In the genomic region with DNA sequence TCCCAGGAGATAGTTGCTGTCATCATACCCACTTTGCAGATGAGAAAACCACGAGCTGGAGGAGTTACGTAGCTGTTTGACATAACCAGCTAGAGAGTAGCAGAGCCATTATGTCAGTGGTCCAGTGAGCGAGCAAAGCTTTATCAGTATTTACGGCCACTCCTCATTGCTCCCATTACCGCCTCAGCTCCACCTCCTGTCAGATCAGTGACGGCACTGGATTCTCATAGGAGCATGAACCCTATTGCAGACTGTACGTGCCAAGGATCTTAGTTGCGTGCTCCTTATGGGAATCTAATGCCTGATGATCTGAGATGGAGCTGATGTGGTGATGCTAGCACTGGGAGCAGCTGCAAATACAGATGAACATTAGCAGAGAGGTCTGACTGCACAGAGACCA, we compare ENCODE assay signal across 20 cellular contexts. TPM values are rescaled to one million over a fixed set of nuclear protein-coding genes. Genes with fewer than 3 reads are reported as not detected.
A peak's percentile ranks its signal among the peaks of the same experiment; 100 is the strongest.
DNase-seq lines count a peak whose midpoint lies in the region; ATAC-seq, FAIRE-seq and TF ChIP-seq lines count a peak whose summit lies in the region.
"Had no signal": no experiment of that assay in that cellular context is flagged by ENCODE, and none has a peak within 500 bp of the region (broad histone marks: within the 10 kb centered on the region; RNA-seq: fewer than 3 reads in every experiment).

No MANE protein-coding gene starts in this region.

- no peak for TF ChIP-seq RAD21 in K562 (CRISPR knock-in tag; conservative IDR thresholded peaks at IDR 0.05 in 1 of 2, IDR thresholded peaks at IDR 0.05 in 1 of 2)

- TF ChIP-seq EP300 in K562 (IDR thresholded peaks at IDR 0.05; ENCODE audit: low read length) = no peak

- no peaks in the 10 kb centered on the region for H3K9me1 ChIP-seq in K562 (ENCODE audit: control insufficient read depth, insufficient read depth, low read length)

- H3K9ac ChIP-seq in K562 (ENCODE audit: insufficient read depth in 1 of 2, low read depth in 2 of 2, low read length in 2 of 2) = no peak overlapping the region
- H3K9ac ChIP-seq: BLaER1 treated with 17β-estradiol and CSF1 and Interleukin-3, amounts not matched to agents 10 nM and 100 nM had no signal

- in situ Hi-C loops in K562 (cut with MboI) = loop anchor here (5.0 to 25.0 kb wide), 2 partner anchors 508 to 733 kb away; no protein-coding TSS in a partner anchor

- H3K9me2 ChIP-seq in OCI-LY7 (ENCODE audit: insufficient read depth, low read length) = no peaks in the 10 kb centered on the region

- TF ChIP-seq CTCF in K562 (IDR thresholded peaks at IDR 0.05 in 2 of 3, conservative IDR thresholded peaks at IDR 0.05 in 1 of 3; ENCODE audit: insufficient read depth in 2 of 3, low read depth in 1 of 3, low read length in 3 of 3) (no peak), OCI-LY7 (conservative IDR thresholded peaks at IDR 0.05; ENCODE audit: low read length) (no peak)

- BruUV-seq in K562 (replicated peaks; lab: Mats Ljungman, UMichigan) (no TSS peak), OCI-LY7 (replicated peaks; lab: Mats Ljungman, UMichigan) (no TSS peak)

- ATAC-seq in K562 = peak; percentile 77
- ATAC-seq in SK-N-SH treated with all-trans-retinoic acid at 6 μM for 48 hours = no peak
- ATAC-seq: A549; CD8-positive, alpha-beta T cell had no signal

- intact Hi-C loops in K562 (cut with micrococcal nuclease) (loop anchor here (5.0 kb wide), 3 partner anchors 578 to 998 kb away; no protein-coding TSS in a partner anchor), OCI-LY7 (cut with micrococcal nuclease; ENCODE audit: unreplicated experiment) (loop anchor here (5.0 kb wide), 3 partner anchors 107 to 748 kb away; no protein-coding TSS in a partner anchor)

- DNase-seq in GM12891 (ENCODE audit: insufficient read length, low spot score) (no peak), HEK293T (ENCODE audit: extremely low spot score) (no peak), K562 (ENCODE audit: extremely low read depth in 1 of 4, low spot score in 3 of 4) (peak in 2 of 4 experiments; percentile 24 to 25), OCI-LY7 (ENCODE audit: low spot score) (no peak)
- DNase-seq in stimulated activated CD4-positive, alpha-beta T cell treated with anti-CD3 and anti-CD28 coated beads, Interleukin-2, amount 100 ng/mL, for 48 hours = no peak
- DNase-seq: AML-193; Caco-2; Calu3; CD4-positive, alpha-beta T cell; CD8-positive, alpha-beta T cell; DMS79 treated with DMSO at 0.1 percent for 48 hours; GF-D8 had no signal

- H3K4me2 ChIP-seq in K562 (ENCODE audit: insufficient read depth, low read length) = no peak overlapping the region
- no peak overlapping the region for H3K4me2 ChIP-seq in OCI-LY7 (ENCODE audit: low read length)
- H3K4me2 ChIP-seq: A549; BLaER1 treated with 17β-estradiol and CSF1 and Interleukin-3, amounts not matched to agents 10 nM and 100 nM had no signal

- H2AFZ ChIP-seq in K562 (ENCODE audit: low read depth, low read length) = no peak overlapping the region
- no peak overlapping the region for H2AFZ ChIP-seq in OCI-LY7 (ENCODE audit: low read length)

- CTCF ChIA-PET in HEK293T (lab: Yijun Ruan, JAX) (interaction anchor here (0.5 to 0.6 kb wide), 2 partner anchors 9 to 263 kb away, joined by 3 read pairs; partner anchors contain the start of gene SFMBT2), K562 (lab: Yijun Ruan, JAX; ENCODE audit: low intra/inter-chr PET ratio) (no interaction called here), OCI-LY7 (lab: Charles Lee; ENCODE audit: unreplicated experiment) (no interaction called here)

- no peaks in the 10 kb centered on the region for H3K79me2 ChIP-seq in K562 (ENCODE audit: control insufficient read depth, insufficient read depth, low read length)
- H3K79me2 ChIP-seq in OCI-LY7 (ENCODE audit: insufficient read depth, low read depth, low read length) = no peaks in the 10 kb centered on the region

- H4K20me1 ChIP-seq in K562 (replicated peaks; ENCODE audit: control insufficient read depth, insufficient read depth, low read length) = no peaks in the 10 kb centered on the region
- H4K20me1 ChIP-seq in OCI-LY7 (ENCODE audit: insufficient read depth, low read length) = no peaks in the 10 kb centered on the region
- H4K20me1 ChIP-seq: BLaER1 treated with 17β-estradiol and CSF1 and Interleukin-3, amounts not matched to agents 10 nM and 100 nM had no signal

- 0% methylated on average over 7 of the region's 8 CpGs for WGBS in K562 (ENCODE audit: insufficient coverage, low coverage, missing lambda C conversion rate)

- H3K27ac ChIP-seq in K562 (ENCODE audit: extremely low read depth, low read depth, low read length) (no peak overlapping the region), OCI-LY7 (ENCODE audit: low read depth, low read length, poor library complexity, severe bottlenecking) (no peak overlapping the region)
- H3K27ac ChIP-seq: 22Rv1; A549; BLaER1 treated with 17β-estradiol and CSF1 and Interleukin-3, amounts not matched to agents 10 nM and 100 nM; C4-2B had no signal

- H3K4me3 ChIP-seq in K562 (no peak overlapping the region), OCI-LY7 (ENCODE audit: low read depth, low read length, poor library complexity, severe bottlenecking) (no peak overlapping the region)
- H3K4me3 ChIP-seq: A549; BLaER1 treated with 17β-estradiol and CSF1 and Interleukin-3, amounts not matched to agents 10 nM and 100 nM had no signal

- H3K9me3 ChIP-seq in K562 (replicated peaks; ENCODE audit: control insufficient read depth, insufficient read depth, low read depth, low read length) = no peaks in the 10 kb centered on the region; the same call in 1 of the 2 replicates
- H3K9me3 ChIP-seq in OCI-LY7 (ENCODE audit: low read length) = no peaks in the 10 kb centered on the region
- H3K9me3 ChIP-seq: A549, Caco-2 had no signal

- H3K36me3 ChIP-seq in K562 (ENCODE audit: control insufficient read depth, insufficient read depth, low read length) = no peaks in the 10 kb centered on the region
- no peaks in the 10 kb centered on the region for H3K36me3 ChIP-seq in OCI-LY7 (ENCODE audit: insufficient read depth, low read length)
- H3K36me3 ChIP-seq: BLaER1 treated with 17β-estradiol and CSF1 and Interleukin-3, amounts not matched to agents 10 nM and 100 nM had no signal

- no peaks in the 10 kb centered on the region for H3K4me1 ChIP-seq in K562 (replicated peaks in 1 of 2; ENCODE audit: control insufficient read depth in 2 of 2, insufficient read depth in 2 of 2, low read length in 2 of 2)
- H3K4me1 ChIP-seq in OCI-LY7 (ENCODE audit: insufficient read depth, low read length, poor library complexity, severe bottlenecking) = peaks cover 3% of the 10 kb centered on the region
- H3K4me1 ChIP-seq: Caco-2 had no signal

- FAIRE-seq in GM12891 (lab: Jason Lieb, UNC) = peak; percentile 78
- no peak for FAIRE-seq in K562 (lab: Jason Lieb, UNC)
- FAIRE-seq: A549, D721Med, G401.6, GM18507 had no signal

- TF ChIP-seq POLR2A in GM12891 (IDR thresholded peaks at IDR 0.05; ENCODE audit: low read depth, low read length) = no peak
- no peak for TF ChIP-seq POLR2A in K562 (conservative IDR thresholded peaks at IDR 0.05)

- POLR2A ChIA-PET in HEK293T (lab: Yijun Ruan, JAX) = interaction anchor here (0.7 to 1.3 kb wide), 3 partner anchors 8 to 106 kb away, joined by 3 read pairs; partner anchors contain the start of gene SFMBT2
- POLR2A ChIA-PET in K562 (lab: Yijun Ruan, JAX) = no interaction called here
- POLR2A ChIA-PET in OCI-LY7 (lab: Charles Lee) = interaction anchor here (0.6 to 1.3 kb wide), 3 partner anchors 17 to 960 kb away, joined by 3 read pairs; no protein-coding TSS in a partner anchor

- H3K27me3 ChIP-seq in K562 (ENCODE audit: control insufficient read depth in 2 of 2, insufficient read depth in 2 of 2, low read length in 2 of 2) = peaks cover 17 to 18% of the 10 kb centered on the region in 2 experiments; a peak in 3 of 5 replicates

TF ChIP-seq in GM12891, 5 proteins besides CTCF, POLR2A, EP300 and RAD21:
- no peak for TF ChIP-seq SPI1 (IDR thresholded peaks at IDR 0.05; ENCODE audit: low read depth, low read length)

TF ChIP-seq in K562, 482 proteins besides CTCF, POLR2A, EP300 and RAD21 (continues in another document):
- TF ChIP-seq ZZZ3 (IDR thresholded peaks at IDR 0.05) = no peak
- no peak for TF ChIP-seq ATF1 (CRISPR knock-in tag; IDR thresholded peaks at IDR 0.05)
- TF ChIP-seq ATF1 (tag; IDR thresholded peaks at IDR 0.05) = 0 out of 2 replicates have a peak, but pooled peaks have one; percentile 17
- TF ChIP-seq CREB1 (IDR thresholded peaks at IDR 0.05) = 0 out of 2 replicates have a peak, but pooled peaks have one; percentile 30
- TF ChIP-seq CREB1 (CRISPR knock-in tag; IDR thresholded peaks at IDR 0.05) = no peak

TF ChIP-seq in SK-N-SH treated with all-trans-retinoic acid at 6 μM for 48 hours, 23 proteins besides CTCF, POLR2A, EP300 and RAD21 (continues in another document):
- TF ChIP-seq ZFP30 (CRISPR knock-in tag; IDR thresholded peaks at IDR 0.05) = no peak

RNA-seq across cellular contexts. Expression of gene SFMBT2, which starts 9.2 kb away (rescaled TPM):
- polyA plus RNA-seq in GM12891 (2012; ENCODE audit: low read depth, missing spikeins) = 9.5 TPM
- 51.8 and 114 TPM in 2 replicates for total RNA-seq in K562 (2011; cell fraction: chromatin; rRNA removed; ENCODE audit: low replicate concordance)
- 23.8 and 29.5 TPM in 2 replicates for total RNA-seq in K562 (2011; cell fraction: nucleolus; rRNA removed)
- total RNA-seq in K562 (2011; cell fraction: nucleoplasm; rRNA removed) = 50.7 and 67.7 TPM in 2 replicates
- total RNA-seq in K562 (2014; rRNA removed) (5.2 and 6.4 TPM in 2 replicates), K562 (2014; rRNA removed; fragmentation: Illumina TruSeq; extraction: Trizol) (9.6 and 9.9 TPM in 2 replicates), K562 (2015; rRNA removed; fragmentation: Illumina TruSeq; extraction: Trizol) (7.3 and 7.6 TPM in 2 replicates), K562 (2021) (12.1 and 13.6 TPM in 2 replicates), OCI-LY7 (2022) (7.0 and 8.3 TPM in 2 replicates)
- polyA plus RNA-seq in K562 (2011; rRNA removed) (8.4 and 10.0 TPM in 2 replicates), K562 (2014; fragmentation: Illumina TruSeq; extraction: Trizol) (7.8 and 9.2 TPM in 2 replicates), K562 (2014; fragmentation: Nextera tagmentation; extraction: Ambion mirVana) (1 to 10 TPM; 1.2 TPM), K562 (2014; rRNA removed) (6.2 and 6.5 TPM in 2 replicates)
- 4.1 and 7.4 TPM in 2 replicates for polyA plus RNA-seq in K562 (2011; cell fraction: cytosol; rRNA removed)
- 23.9 and 27.9 TPM in 2 replicates for polyA plus RNA-seq in K562 (2011; cell fraction: nucleus; rRNA removed)
- 5.0 and 6.9 TPM in 2 replicates for polyA plus RNA-seq in K562 (2012)
- 17.7 and 30.0 TPM in 2 replicates for polyA minus RNA-seq in K562 (2011; rRNA and poly(A)+ RNA removed)
- 8.5 and 9.5 TPM in 2 replicates for polyA minus RNA-seq in K562 (2011; cell fraction: cytosol; rRNA and poly(A)+ RNA removed)
- polyA minus RNA-seq in K562 (2011; cell fraction: nucleus; rRNA and poly(A)+ RNA removed) = 18.8 and 35.8 TPM in 2 replicates
- 5.1 and 7.9 TPM in 2 replicates for total RNA-seq in OCI-LY7 (2014; rRNA removed; shearing (Covaris generic))
- total RNA-seq: Caco-2 had no signal
